Comparison of ENCODE assay signal across 29 cellular contexts in the genomic region with DNA sequence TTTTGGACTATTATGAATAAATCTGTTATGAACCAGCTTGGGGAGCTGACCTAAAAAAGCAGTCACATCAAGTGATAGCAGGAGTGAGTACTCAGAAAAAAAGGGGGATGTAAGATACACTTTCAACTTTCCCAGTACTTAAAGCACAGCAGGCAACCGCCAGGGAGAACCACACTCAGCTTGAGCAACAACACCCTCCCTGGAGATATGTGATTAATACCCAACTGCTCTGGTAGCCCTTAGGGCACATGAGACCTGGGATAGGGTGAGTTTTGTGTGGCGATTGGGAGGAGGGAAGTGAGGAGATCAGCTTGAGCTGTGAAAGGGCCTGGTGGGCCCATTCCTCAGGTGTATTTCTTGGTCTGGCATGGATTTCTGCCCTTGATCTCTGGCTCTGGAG.
DNase-seq lines count a peak whose midpoint lies in the region; TF ChIP-seq lines count a peak whose summit lies in the region.
"Had no signal": no experiment of that assay in that cellular context is flagged by ENCODE, and none has a peak within 500 bp of the region (broad histone marks: within the 10 kb centered on the region; RNA-seq: fewer than 3 reads in every experiment).

No MANE protein-coding gene starts in this region.

- no peak overlapping the region for H3K4me3 ChIP-seq in GM23248
- H3K4me3 ChIP-seq in esophagus muscularis mucosa: no peak overlapping the region
- H3K4me3 ChIP-seq: neural progenitor cell, SJCRH30, testis, uterus had no signal

- 79 to 80% methylated on average over 2 of the region's 2 CpGs for WGBS in GM23248 (ENCODE audit: low coverage in 1 of 2, low lambda C conversion rate in 2 of 2, missing lambda C conversion rate in 2 of 2), 2 experiments
- 86% methylated on average over 2 of the region's 2 CpGs for WGBS in esophagus muscularis mucosa

- H3K9me3 Mint-ChIP-seq in osteocyte (ENCODE audit: unreplicated experiment): peaks cover 12% of the 10 kb centered on the region
- H3K9me3 Mint-ChIP-seq in activated naive CD8-positive, alpha-beta T cell treated with anti-CD3 and anti-CD28 coated beads for 36 hours: no peaks in the 10 kb centered on the region
- H3K9me3 Mint-ChIP-seq: activated T-cell treated with anti-CD3 and anti-CD28 coated beads, Interleukin-2, amount 50 U/mL, for 4 hours; endodermal cell; stimulated activated naive CD8-positive, alpha-beta T cell treated with anti-CD3 and anti-CD28 coated beads, Interleukin-15, Interleukin-2, amounts not matched to agents 100 ng/mL and 50 ng/mL, for 24 hours had no signal

- in situ Hi-C loops in GM23248 (cut with MboI): no loop called here
- in situ Hi-C loops in SK-MEL-5 (cut with HindIII; ENCODE audit: low pct_unique_long_range_greater_than_20kb, low sequenced_read_pairs): no loop called here

- H3K27ac ChIP-seq in GM23248 (no peak overlapping the region), esophagus muscularis mucosa (replicated peaks in 1 of 4) (peak overlapping the region; percentile 71 to 79 (median 74))
- H3K27ac ChIP-seq: HL-60, neural progenitor cell, parathyroid adenoma, SJCRH30 had no signal

- H3K4me1 Mint-ChIP-seq in osteocyte (ENCODE audit: unreplicated experiment): peaks cover 64% of the 10 kb centered on the region
- H3K4me1 Mint-ChIP-seq in activated naive CD8-positive, alpha-beta T cell treated with anti-CD3 and anti-CD28 coated beads for 36 hours: peaks cover 2% of the 10 kb centered on the region
- H3K4me1 Mint-ChIP-seq: CD4-positive, CD25-positive, alpha-beta regulatory T cell had no signal

- no peaks in the 10 kb centered on the region for H4K20me1 ChIP-seq in GM23248 (ENCODE audit: insufficient read depth)

- H3K9me3 ChIP-seq in GM23248 (ENCODE audit: low read depth) (no peaks in the 10 kb centered on the region), esophagus muscularis mucosa (no peaks in the 10 kb centered on the region)
- H3K9me3 ChIP-seq: SJCRH30, testis, uterus had no signal

- H3F3A ChIP-seq in GM23248 (ENCODE audit: insufficient read depth): peaks cover 10% of the 10 kb centered on the region; the same call in 1 of the 2 replicates

- no peaks in the 10 kb centered on the region for H3K27me3 ChIP-seq in GM23248 (replicated peaks; ENCODE audit: insufficient read depth)
- no peaks in the 10 kb centered on the region for H3K27me3 ChIP-seq in esophagus muscularis mucosa
- H3K27me3 ChIP-seq: neural progenitor cell, SJCRH30, testis, uterus had no signal

- no peaks in the 10 kb centered on the region; the same call in 1 of the 2 replicates for H3K79me2 ChIP-seq in GM23248 (ENCODE audit: insufficient read depth)
- H3K79me2 ChIP-seq: parathyroid adenoma had no signal

- no peak for TF ChIP-seq POLR2A in esophagus muscularis mucosa (IDR thresholded peaks at IDR 0.05; ENCODE audit: low read depth)

- TF ChIP-seq CTCF in esophagus muscularis mucosa (IDR thresholded peaks at IDR 0.05) (no peak), osteocyte (IDR thresholded peaks at IDR 0.05) (no peak)

- no peaks in the 10 kb centered on the region for H3K36me3 ChIP-seq in GM23248 (ENCODE audit: low read depth)
- H3K36me3 ChIP-seq in esophagus muscularis mucosa: no peaks in the 10 kb centered on the region
- H3K36me3 ChIP-seq: neural progenitor cell, SJCRH30, uterus had no signal

- H3K9ac ChIP-seq in GM23248: no peak overlapping the region
- H3K9ac ChIP-seq: neural progenitor cell, parathyroid adenoma had no signal

- TF ChIP-seq EP300 in esophagus muscularis mucosa (IDR thresholded peaks at IDR 0.05): no peak

- H3K4me3 Mint-ChIP-seq in osteocyte (ENCODE audit: unreplicated experiment): no peak overlapping the region
- H3K4me3 Mint-ChIP-seq in activated naive CD8-positive, alpha-beta T cell treated with anti-CD3 and anti-CD28 coated beads for 36 hours: no peak overlapping the region
- H3K4me3 Mint-ChIP-seq: activated T-cell treated with anti-CD3 and anti-CD28 coated beads, Interleukin-2, amount 50 U/mL, for 4 hours; CD4-positive, CD25-positive, alpha-beta regulatory T cell; endodermal cell; neural progenitor cell; stimulated activated naive CD8-positive, alpha-beta T cell treated with anti-CD3 and anti-CD28 coated beads, Interleukin-15, Interleukin-2, amounts not matched to agents 100 ng/mL and 50 ng/mL, for 24 hours had no signal

- peak; percentile 53 for DNase-seq in GM23248
- DNase-seq in SK-MEL-5 (ENCODE audit: low read depth, low spot score): peak; percentile 4
- no peak for DNase-seq in esophagus muscularis mucosa (ENCODE audit: extremely low spot score)
- no peak for DNase-seq in osteocyte (ENCODE audit: extremely low spot score, unreplicated experiment)
- no peak for DNase-seq in activated naive CD8-positive, alpha-beta T cell treated with anti-CD3 and anti-CD28 coated beads for 36 hours
- DNase-seq in SW 1271 (lab: John Stamatoyannopoulos, UW): no peak
- DNase-seq in stimulated activated CD4-positive, alpha-beta T cell treated with anti-CD3 and anti-CD28 coated beads, Interleukin-4, amount 100 ng/mL, for 24 hours: no peak
- no peak for DNase-seq in NCI-H2196 (lab: John Stamatoyannopoulos, UW; ENCODE audit: unreplicated experiment)
- DNase-seq: activated CD4-positive, CD25-positive, alpha-beta regulatory T cell; activated gamma-delta T cell; activated T-cell treated with anti-CD3 and anti-CD28 coated beads, Interleukin-2, amount 50 U/mL, for 4 hours; Calu3; CD4-positive, CD25-positive, alpha-beta regulatory T cell; dermis blood vessel endothelial cell; DND-41; endodermal cell; KBM-7; NCI-H1436 treated with DMSO at 0.1 percent for 48 hours; NCI-H446 treated with DMSO at 0.1 percent for 48 hours; NCI-H774; SJCRH30; stimulated activated CD4-positive, alpha-beta T cell treated with anti-CD3 and anti-CD28 coated beads, Interleukin-1b, Interleukin-23, amount 100 ng/mL, for 48 hours; stimulated activated CD8-positive, alpha-beta memory T cell treated with anti-CD3 and anti-CD28 coated beads, Interleukin-4, amount 100 ng/mL, for 48 hours; testis; uterus had no signal

- H3K27ac Mint-ChIP-seq in osteocyte (ENCODE audit: unreplicated experiment): peak overlapping the region; percentile 77
- no peak overlapping the region for H3K27ac Mint-ChIP-seq in activated naive CD8-positive, alpha-beta T cell treated with anti-CD3 and anti-CD28 coated beads for 36 hours
- H3K27ac Mint-ChIP-seq: CD4-positive, CD25-positive, alpha-beta regulatory T cell; endodermal cell; neural progenitor cell; stimulated activated naive CD8-positive, alpha-beta T cell treated with anti-CD3 and anti-CD28 coated beads, Interleukin-15, Interleukin-2, amounts not matched to agents 100 ng/mL and 50 ng/mL, for 24 hours had no signal

- intact Hi-C loops in esophagus muscularis mucosa (cut with DNase I): no loop called here

- peaks cover 11% of the 10 kb centered on the region for H3K36me3 Mint-ChIP-seq in osteocyte (ENCODE audit: unreplicated experiment)
- no peaks in the 10 kb centered on the region for H3K36me3 Mint-ChIP-seq in activated naive CD8-positive, alpha-beta T cell treated with anti-CD3 and anti-CD28 coated beads for 36 hours
- H3K36me3 Mint-ChIP-seq: CD4-positive, CD25-positive, alpha-beta regulatory T cell had no signal

- no peaks in the 10 kb centered on the region for H3K27me3 Mint-ChIP-seq in osteocyte (ENCODE audit: unreplicated experiment)
- no peaks in the 10 kb centered on the region for H3K27me3 Mint-ChIP-seq in activated naive CD8-positive, alpha-beta T cell treated with anti-CD3 and anti-CD28 coated beads for 36 hours
- H3K27me3 Mint-ChIP-seq: CD4-positive, CD25-positive, alpha-beta regulatory T cell; stimulated activated naive CD8-positive, alpha-beta T cell treated with anti-CD3 and anti-CD28 coated beads, Interleukin-15, Interleukin-2, amounts not matched to agents 100 ng/mL and 50 ng/mL, for 24 hours had no signal

- H3K4me2 ChIP-seq in GM23248 (ENCODE audit: unreplicated experiment): no peak overlapping the region
- H3K4me2 ChIP-seq: neural progenitor cell had no signal

- peaks cover 22% of the 10 kb centered on the region for H3K4me1 ChIP-seq in GM23248 (ENCODE audit: insufficient read depth)
- H3K4me1 ChIP-seq in esophagus muscularis mucosa: peaks cover 0 to 48% (median 36%) of the 10 kb centered on the region in 4 donors
- H3K4me1 ChIP-seq: parathyroid adenoma, SJCRH30, uterus had no signal

- H2AFZ ChIP-seq in GM23248: no peak overlapping the region
- H2AFZ ChIP-seq: neural progenitor cell, parathyroid adenoma had no signal

- H3K9me2 ChIP-seq in GM23248 (ENCODE audit: insufficient read depth): no peaks in the 10 kb centered on the region

Comparison
In these comparisons a context has a peak if more than half of its experiments do, and no peak if none do; other contexts are left out.
1. DNase-seq: peak in GM23248 (single experiment) and SK-MEL-5 (single experiment); none in esophagus muscularis mucosa (single experiment), osteocyte (single experiment), activated naive CD8-positive, alpha-beta T cell treated with anti-CD3 and anti-CD28 coated beads for 36 hours (single experiment), SW 1271 (0 of 2), stimulated activated CD4-positive, alpha-beta T cell treated with anti-CD3 and anti-CD28 coated beads, Interleukin-4, amount 100 ng/mL, for 24 hours (single experiment) and NCI-H2196 (single experiment).